ENCODE assay signal across 9 cellular contexts in the genomic region with DNA sequence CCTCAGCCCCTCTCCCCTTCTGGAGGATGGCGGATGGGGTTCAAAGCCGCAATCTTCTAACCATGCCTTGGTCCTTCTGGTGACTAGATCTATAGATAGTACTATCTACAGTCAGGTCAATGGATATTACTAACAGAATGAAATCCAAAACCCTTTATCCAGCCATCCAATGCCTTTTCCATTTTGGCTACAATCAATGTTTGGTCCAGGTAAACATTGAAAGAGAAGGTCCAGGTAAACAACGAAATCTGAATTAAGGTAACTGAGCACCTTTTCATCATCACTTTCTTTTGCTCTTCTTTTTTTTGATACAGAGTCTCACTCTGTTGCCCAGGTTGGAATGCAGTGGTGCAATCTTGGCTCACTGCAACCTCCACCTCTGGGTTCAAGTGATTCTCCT.
"Had no signal": no experiment of that assay in that cellular context is flagged by ENCODE, and none has a peak within 500 bp of the region (broad histone marks: within the 10 kb centered on the region; RNA-seq: fewer than 3 reads in every experiment).

No MANE protein-coding gene starts in this region.

- H2AFZ ChIP-seq: GM23248 had no signal

- DNase-seq: GM23248, H9, HCEC 1CT, IMR-90, KG1 had no signal

- H3K27ac ChIP-seq: GM23248, HL-60 had no signal

- H3K9me3 Mint-ChIP-seq: H9 had no signal

- H3K4me3 ChIP-seq: GM23248, K562 had no signal

- H3K9ac ChIP-seq: GM23248 had no signal

- FAIRE-seq: H1, H54, K562 had no signal

- ATAC-seq: K562 had no signal

- H3K4me3 Mint-ChIP-seq: H9 had no signal

- H3K4me1 Mint-ChIP-seq: H9 had no signal
